Comparison of ENCODE assay signal across 8 cellular contexts in the genomic region with DNA sequence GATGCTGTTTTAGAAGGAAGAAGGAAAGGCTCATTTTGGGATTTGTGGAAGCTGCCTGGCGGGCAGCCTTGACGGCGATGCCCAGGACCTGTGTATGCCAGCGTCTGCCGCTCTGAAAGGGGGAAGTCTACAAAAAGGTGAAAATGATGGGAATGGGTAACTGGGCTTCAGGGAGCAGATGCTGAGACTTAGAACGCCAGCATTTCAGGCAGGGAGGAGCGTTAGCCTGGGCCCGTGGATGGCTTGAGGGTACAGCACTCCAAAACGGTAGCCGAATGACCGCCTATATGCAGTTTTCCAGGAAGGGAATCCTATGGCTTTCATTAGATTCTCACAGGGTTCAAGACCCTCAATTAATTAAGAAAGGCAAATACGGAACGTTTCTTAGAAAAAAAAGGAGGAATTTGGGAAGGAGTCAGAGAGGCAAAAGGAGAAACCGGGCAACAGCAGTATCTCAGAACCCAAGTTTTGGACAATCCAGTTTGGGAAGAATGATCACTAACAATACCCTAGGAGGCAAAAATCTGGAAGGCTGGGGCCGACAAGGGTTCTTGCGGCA. TPM values are rescaled to one million over a fixed set of nuclear protein-coding genes. Genes with fewer than 3 reads are reported as not detected.
DNase-seq lines count a peak whose midpoint lies in the region; ATAC-seq lines count a peak whose summit lies in the region.

No MANE protein-coding gene starts in this region.

- peaks cover 8 to 38% (median 12%) of the 10 kb centered on the region in 3 donors for H3K36me3 Mint-ChIP-seq in CD8-positive, alpha-beta memory T cell

- H3K27ac Mint-ChIP-seq in CD8-positive, alpha-beta memory T cell = peak overlapping the region; percentile 87 to 98 (median 94)

- no peaks in the 10 kb centered on the region for H3K27me3 ChIP-seq in CD8-positive, alpha-beta memory T cell (ENCODE audit: insufficient read depth, low read length, poor library complexity, severe bottlenecking)
- H3K27me3 ChIP-seq in layer of hippocampus (ENCODE audit: control insufficient read depth, insufficient read depth, low read length) (no peaks in the 10 kb centered on the region), subcutaneous abdominal adipose tissue (ENCODE audit: control insufficient read depth in 5 of 5, insufficient read depth in 4 of 5, low read length in 5 of 5) (no peaks in the 10 kb centered on the region)

- H3K9me3 ChIP-seq in CD8-positive, alpha-beta memory T cell (ENCODE audit: low read length) = no peaks in the 10 kb centered on the region
- no peaks in the 10 kb centered on the region for H3K9me3 ChIP-seq in subcutaneous abdominal adipose tissue (ENCODE audit: control insufficient read depth in 5 of 5, low read length in 5 of 5)

- peaks cover 24 to 35% (median 28%) of the 10 kb centered on the region in 3 donors for H3K4me1 Mint-ChIP-seq in CD8-positive, alpha-beta memory T cell

- POLR2A ChIA-PET in CD8-positive, alpha-beta memory T cell (lab: Charles Lee) = no interaction called here

- in situ Hi-C loops in T47D (cut with HindIII; ENCODE audit: low pct_unique_long_range_greater_than_20kb, low sequenced_read_pairs) = no loop called here

- H3K9me3 Mint-ChIP-seq in CD8-positive, alpha-beta memory T cell = no peaks in the 10 kb centered on the region

- CTCF ChIA-PET in CD8-positive, alpha-beta memory T cell (lab: Charles Lee) = no interaction called here

- H3K4me3 ChIP-seq in CD8-positive, alpha-beta memory T cell (ENCODE audit: low read length) = peak overlapping the region; percentile 98
- peak overlapping the region; percentile 76 to 99 (median 90) for H3K4me3 ChIP-seq in subcutaneous abdominal adipose tissue (ENCODE audit: low read depth in 1 of 5, low read length in 5 of 5)

- peak overlapping the region; percentile 96 to 99 (median 96) for H3K4me3 Mint-ChIP-seq in CD8-positive, alpha-beta memory T cell

- peak overlapping the region; percentile 78 to 94 (median 86) for H3K9ac ChIP-seq in subcutaneous abdominal adipose tissue (ENCODE audit: low read length in 5 of 5)

- no peaks in the 10 kb centered on the region for H3K27me3 Mint-ChIP-seq in CD8-positive, alpha-beta memory T cell

- H3K27ac ChIP-seq in CD8-positive, alpha-beta memory T cell (ENCODE audit: low read depth, low read length) = peak overlapping the region; percentile 83
- peak overlapping the region; percentile 92 for H3K27ac ChIP-seq in layer of hippocampus (ENCODE audit: low read depth, low read length)
- H3K27ac ChIP-seq in subcutaneous abdominal adipose tissue (ENCODE audit: low read depth, low read length) = peak overlapping the region; percentile 89

- ATAC-seq in GM18907 (IDR thresholded peaks at IDR 0.05; ENCODE audit: unreplicated experiment) (no peak), HG02884 (IDR thresholded peaks at IDR 0.05; ENCODE audit: unreplicated experiment) (no peak)

- peaks cover 10% of the 10 kb centered on the region for H3K36me3 ChIP-seq in CD8-positive, alpha-beta memory T cell (ENCODE audit: insufficient read depth, low read length)
- peaks cover 5 to 23% (median 11%) of the 10 kb centered on the region in 5 donors for H3K36me3 ChIP-seq in subcutaneous abdominal adipose tissue (ENCODE audit: control insufficient read depth in 5 of 5, insufficient read depth in 5 of 5, low read length in 5 of 5)

- DNase-seq in CD8-positive, alpha-beta memory T cell = peak in 1 of 5 donors; percentile 6
- peak; percentile 16 for DNase-seq in M059J (ENCODE audit: low read depth)
- peak; percentile 15 to 30 for DNase-seq in T47D (ENCODE audit: low read depth in 1 of 2, low spot score in 1 of 2)
- no peak for DNase-seq in H4 (ENCODE audit: low spot score)

- peaks cover 13% of the 10 kb centered on the region for H3K4me1 ChIP-seq in CD8-positive, alpha-beta memory T cell (ENCODE audit: insufficient read depth, low read length)
- peaks cover 6 to 27% (median 25%) of the 10 kb centered on the region in 5 donors for H3K4me1 ChIP-seq in subcutaneous abdominal adipose tissue (ENCODE audit: control insufficient read depth in 5 of 5, insufficient read depth in 5 of 5, low read length in 5 of 5)

RNA-seq across cellular contexts. Expression of a gene that starts 0.7 kb away (rescaled TPM):
- 10 to 100 TPM; 11.3 to 12.8 TPM for total RNA-seq in CD8-positive, alpha-beta memory T cell
- polyA plus RNA-seq in CD8-positive, alpha-beta memory T cell = 7.1 TPM
- 13.9 and 23.6 TPM in 2 replicates for total RNA-seq in M059J (2014; rRNA removed; shearing (Covaris generic))
- 11.8 and 21.2 TPM in 2 replicates for total RNA-seq in H4 (2014; rRNA removed; shearing (Covaris generic))

RNA-seq across cellular contexts. Expression of a gene that starts 22.7 kb away (rescaled TPM):
- not detected for total RNA-seq in CD8-positive, alpha-beta memory T cell
- polyA plus RNA-seq in CD8-positive, alpha-beta memory T cell = not detected
- not detected in 2 replicates for total RNA-seq in M059J (2014; rRNA removed; shearing (Covaris generic))
- not detected in 2 replicates for total RNA-seq in H4 (2014; rRNA removed; shearing (Covaris generic))

RNA-seq across cellular contexts. Expression of a gene that starts 35.8 kb away (rescaled TPM):
- total RNA-seq in CD8-positive, alpha-beta memory T cell = 1 to 10 TPM; 1.4 TPM
- polyA plus RNA-seq in CD8-positive, alpha-beta memory T cell = 0.39 TPM
- 1.1 and 1.3 TPM in 2 replicates for total RNA-seq in M059J (2014; rRNA removed; shearing (Covaris generic))
- 0.17 and 0.76 TPM in 2 replicates for total RNA-seq in H4 (2014; rRNA removed; shearing (Covaris generic))
